In the genomic region with DNA sequence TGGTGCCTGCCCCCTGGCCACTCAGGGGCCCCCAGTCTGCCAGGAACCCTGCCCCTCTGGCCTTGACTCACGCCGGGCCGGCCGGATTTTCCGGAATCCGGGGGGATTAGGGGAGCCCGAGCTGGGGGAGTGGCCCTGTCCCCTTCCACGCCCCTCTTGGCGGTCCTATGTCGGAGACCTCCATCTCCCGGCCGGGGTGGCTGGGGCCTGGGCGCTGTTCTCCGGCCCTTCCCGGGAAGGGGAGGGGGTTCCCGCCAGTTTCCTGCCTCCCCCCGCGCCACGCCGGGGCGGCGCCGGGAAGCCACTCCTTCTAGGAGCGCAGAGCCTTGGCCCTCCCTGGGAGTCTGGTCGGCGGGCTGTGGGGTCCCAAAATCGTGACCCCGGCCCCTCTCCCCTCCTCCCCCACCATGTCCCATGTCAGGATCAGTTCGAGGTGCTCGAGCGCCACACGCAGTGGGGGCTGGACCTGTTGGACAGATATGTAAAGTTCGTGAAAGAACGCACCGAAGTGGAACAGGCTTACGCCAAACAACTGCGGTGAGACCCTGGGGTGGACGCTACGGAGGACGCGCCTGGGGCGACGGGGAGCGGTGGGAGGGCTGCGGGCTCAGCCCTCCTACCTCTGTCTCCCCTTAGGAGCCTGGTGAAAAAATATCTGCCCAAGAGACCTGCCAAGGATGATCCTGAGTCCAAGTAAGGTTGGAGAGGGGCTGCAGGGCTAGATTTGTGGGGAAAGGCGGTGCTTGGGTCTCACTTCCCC, we compare ENCODE assay signal across 1 cellular context.
A peak's percentile ranks its signal among the peaks of the same experiment; 100 is the strongest.
TF ChIP-seq lines count a peak whose summit lies in the region.

No MANE protein-coding gene starts in this region.

TF ChIP-seq in HepG2, 621 proteins besides CTCF, POLR2A, EP300 and RAD21 (continued from another document and continues in another):
- TF ChIP-seq KDM2A (CRISPR knock-in tag; IDR thresholded peaks at IDR 0.05; ENCODE audit: borderline replicate concordance, low read depth) (peak; percentile 39; the same call in 1 of the 2 replicates), HNRNPUL1 (IDR thresholded peaks at IDR 0.05; ENCODE audit: low read depth, low read length) (no peak), ZNF282 (IDR thresholded peaks at IDR 0.05; ENCODE audit: partially characterized antibody) (no peak), NRL (CRISPR knock-in tag; IDR thresholded peaks at IDR 0.05; ENCODE audit: borderline replicate concordance) (0 out of 2 replicates have a peak, but pooled peaks have one; percentile 27), ZNF260 (CRISPR knock-in tag; IDR thresholded peaks at IDR 0.05; ENCODE audit: borderline replicate concordance, low read depth) (no peak), ZNF18 (CRISPR knock-in tag; IDR thresholded peaks at IDR 0.05; ENCODE audit: insufficient replicate concordance) (peak; percentile 58), HOXA9 (CRISPR knock-in tag; IDR thresholded peaks at IDR 0.05; ENCODE audit: borderline replicate concordance) (no peak), TOE1 (CRISPR knock-in tag; IDR thresholded peaks at IDR 0.05) (no peak), YY1 (IDR thresholded peaks at IDR 0.05; ENCODE audit: insufficient read depth, insufficient replicate concordance, low read depth, low read length) (peak; percentile 22), PRDM10 (CRISPR knock-in tag; IDR thresholded peaks at IDR 0.05; ENCODE audit: low read depth) (peak; percentile 72; the same call in 1 of the 2 replicates), MAFK (conservative IDR thresholded peaks at IDR 0.05 in 1 of 2, IDR thresholded peaks at IDR 0.05 in 1 of 2; ENCODE audit: low read length in 2 of 2) (no peak), ZNF10 (CRISPR knock-in tag; IDR thresholded peaks at IDR 0.05; ENCODE audit: borderline replicate concordance, low read depth) (no peak), ZNF784 (CRISPR knock-in tag; IDR thresholded peaks at IDR 0.05; ENCODE audit: borderline replicate concordance) (no peak), PHF21A (CRISPR knock-in tag; IDR thresholded peaks at IDR 0.05) (0 out of 2 replicates have a peak, but pooled peaks have one; percentile 56), ZNF878 (CRISPR knock-in tag; IDR thresholded peaks at IDR 0.05) (no peak), CENPBD1 (CRISPR knock-in tag; IDR thresholded peaks at IDR 0.05; ENCODE audit: borderline replicate concordance, low read depth) (no peak), ZNF331 (CRISPR knock-in tag; IDR thresholded peaks at IDR 0.05) (0 out of 2 replicates have a peak, but pooled peaks have one; percentile 10), ZMYM2 (CRISPR knock-in tag; IDR thresholded peaks at IDR 0.05) (no peak), ZNF292 (CRISPR knock-in tag; IDR thresholded peaks at IDR 0.05; ENCODE audit: borderline replicate concordance, low read depth) (no peak), NKX3-1 (CRISPR knock-in tag; IDR thresholded peaks at IDR 0.05) (no peak), SRF (IDR thresholded peaks at IDR 0.05; ENCODE audit: low read depth, low read length) (no peak), FOXA3 (CRISPR knock-in tag; IDR thresholded peaks at IDR 0.05) (0 out of 2 replicates have a peak, but pooled peaks have one; percentile 8), THYN1 (CRISPR knock-in tag; IDR thresholded peaks at IDR 0.05; ENCODE audit: borderline replicate concordance, low read depth) (0 out of 2 replicates have a peak, but pooled peaks have one; percentile 34), GABPB1 (CRISPR knock-in tag; IDR thresholded peaks at IDR 0.05) (peak; percentile 75), ZNF556 (CRISPR knock-in tag; IDR thresholded peaks at IDR 0.05; ENCODE audit: borderline replicate concordance) (no peak), ZNF703 (CRISPR knock-in tag; IDR thresholded peaks at IDR 0.05; ENCODE audit: borderline replicate concordance) (0 out of 2 replicates have a peak, but pooled peaks have one; percentile 28), CAMTA2 (CRISPR knock-in tag; IDR thresholded peaks at IDR 0.05; ENCODE audit: borderline replicate concordance) (no peak), ZBTB38 (CRISPR knock-in tag; IDR thresholded peaks at IDR 0.05) (no peak), FOXO1 (CRISPR knock-in tag; IDR thresholded peaks at IDR 0.05) (0 out of 2 replicates have a peak, but pooled peaks have one; percentile 16), SALL2 (CRISPR knock-in tag; IDR thresholded peaks at IDR 0.05) (no peak), TCF12 (IDR thresholded peaks at IDR 0.05) (no peak), TCF12 (CRISPR knock-in tag; IDR thresholded peaks at IDR 0.05) (no peak), ZNF20 (CRISPR knock-in tag; IDR thresholded peaks at IDR 0.05) (no peak), RARG (CRISPR knock-in tag; IDR thresholded peaks at IDR 0.05; ENCODE audit: low read depth) (no peak), SATB2 (CRISPR knock-in tag; IDR thresholded peaks at IDR 0.05) (no peak), ZBTB7B (CRISPR knock-in tag; IDR thresholded peaks at IDR 0.05) (peak; percentile 67)
- TF ChIP-seq, protein P1, sequence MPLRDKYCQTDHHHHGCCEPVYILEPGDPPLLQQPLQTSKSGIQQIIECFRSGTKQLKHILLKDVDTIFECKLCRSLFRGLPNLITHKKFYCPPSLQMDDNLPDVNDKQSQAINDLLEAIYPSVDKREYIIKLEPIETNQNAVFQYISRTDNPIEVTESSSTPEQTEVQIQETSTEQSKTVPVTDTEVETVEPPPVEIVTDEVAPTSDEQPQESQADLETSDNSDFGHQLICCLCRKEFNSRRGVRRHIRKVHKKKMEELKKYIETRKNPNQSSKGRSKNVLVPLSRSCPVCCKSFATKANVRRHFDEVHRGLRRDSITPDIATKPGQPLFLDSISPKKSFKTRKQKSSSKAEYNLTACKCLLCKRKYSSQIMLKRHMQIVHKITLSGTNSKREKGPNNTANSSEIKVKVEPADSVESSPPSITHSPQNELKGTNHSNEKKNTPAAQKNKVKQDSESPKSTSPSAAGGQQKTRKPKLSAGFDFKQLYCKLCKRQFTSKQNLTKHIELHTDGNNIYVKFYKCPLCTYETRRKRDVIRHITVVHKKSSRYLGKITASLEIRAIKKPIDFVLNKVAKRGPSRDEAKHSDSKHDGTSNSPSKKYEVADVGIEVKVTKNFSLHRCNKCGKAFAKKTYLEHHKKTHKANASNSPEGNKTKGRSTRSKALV (CRISPR knock-in tag; IDR thresholded peaks at IDR 0.05), result no peak
- TF ChIP-seq, protein P2, sequence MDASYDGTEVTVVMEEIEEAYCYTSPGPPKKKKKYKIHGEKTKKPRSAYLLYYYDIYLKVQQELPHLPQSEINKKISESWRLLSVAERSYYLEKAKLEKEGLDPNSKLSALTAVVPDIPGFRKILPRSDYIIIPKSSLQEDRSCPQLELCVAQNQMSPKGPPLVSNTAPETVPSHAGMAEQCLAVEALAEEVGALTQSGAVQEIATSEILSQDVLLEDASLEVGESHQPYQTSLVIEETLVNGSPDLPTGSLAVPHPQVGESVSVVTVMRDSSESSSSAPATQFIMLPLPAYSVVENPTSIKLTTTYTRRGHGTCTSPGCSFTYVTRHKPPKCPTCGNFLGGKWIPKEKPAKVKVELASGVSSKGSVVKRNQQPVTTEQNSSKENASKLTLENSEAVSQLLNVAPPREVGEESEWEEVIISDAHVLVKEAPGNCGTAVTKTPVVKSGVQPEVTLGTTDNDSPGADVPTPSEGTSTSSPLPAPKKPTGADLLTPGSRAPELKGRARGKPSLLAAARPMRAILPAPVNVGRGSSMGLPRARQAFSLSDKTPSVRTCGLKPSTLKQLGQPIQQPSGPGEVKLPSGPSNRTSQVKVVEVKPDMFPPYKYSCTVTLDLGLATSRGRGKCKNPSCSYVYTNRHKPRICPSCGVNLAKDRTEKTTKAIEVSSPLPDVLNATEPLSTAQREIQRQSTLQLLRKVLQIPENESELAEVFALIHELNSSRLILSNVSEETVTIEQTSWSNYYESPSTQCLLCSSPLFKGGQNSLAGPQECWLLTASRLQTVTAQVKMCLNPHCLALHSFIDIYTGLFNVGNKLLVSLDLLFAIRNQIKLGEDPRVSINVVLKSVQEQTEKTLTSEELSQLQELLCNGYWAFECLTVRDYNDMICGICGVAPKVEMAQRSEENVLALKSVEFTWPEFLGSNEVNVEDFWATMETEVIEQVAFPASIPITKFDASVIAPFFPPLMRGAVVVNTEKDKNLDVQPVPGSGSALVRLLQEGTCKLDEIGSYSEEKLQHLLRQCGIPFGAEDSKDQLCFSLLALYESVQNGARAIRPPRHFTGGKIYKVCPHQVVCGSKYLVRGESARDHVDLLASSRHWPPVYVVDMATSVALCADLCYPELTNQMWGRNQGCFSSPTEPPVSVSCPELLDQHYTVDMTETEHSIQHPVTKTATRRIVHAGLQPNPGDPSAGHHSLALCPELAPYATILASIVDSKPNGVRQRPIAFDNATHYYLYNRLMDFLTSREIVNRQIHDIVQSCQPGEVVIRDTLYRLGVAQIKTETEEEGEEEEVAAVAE (CRISPR knock-in tag; IDR thresholded peaks at IDR 0.05; ENCODE audit: borderline replicate concordance), result no peak
- TF ChIP-seq, protein P3, sequence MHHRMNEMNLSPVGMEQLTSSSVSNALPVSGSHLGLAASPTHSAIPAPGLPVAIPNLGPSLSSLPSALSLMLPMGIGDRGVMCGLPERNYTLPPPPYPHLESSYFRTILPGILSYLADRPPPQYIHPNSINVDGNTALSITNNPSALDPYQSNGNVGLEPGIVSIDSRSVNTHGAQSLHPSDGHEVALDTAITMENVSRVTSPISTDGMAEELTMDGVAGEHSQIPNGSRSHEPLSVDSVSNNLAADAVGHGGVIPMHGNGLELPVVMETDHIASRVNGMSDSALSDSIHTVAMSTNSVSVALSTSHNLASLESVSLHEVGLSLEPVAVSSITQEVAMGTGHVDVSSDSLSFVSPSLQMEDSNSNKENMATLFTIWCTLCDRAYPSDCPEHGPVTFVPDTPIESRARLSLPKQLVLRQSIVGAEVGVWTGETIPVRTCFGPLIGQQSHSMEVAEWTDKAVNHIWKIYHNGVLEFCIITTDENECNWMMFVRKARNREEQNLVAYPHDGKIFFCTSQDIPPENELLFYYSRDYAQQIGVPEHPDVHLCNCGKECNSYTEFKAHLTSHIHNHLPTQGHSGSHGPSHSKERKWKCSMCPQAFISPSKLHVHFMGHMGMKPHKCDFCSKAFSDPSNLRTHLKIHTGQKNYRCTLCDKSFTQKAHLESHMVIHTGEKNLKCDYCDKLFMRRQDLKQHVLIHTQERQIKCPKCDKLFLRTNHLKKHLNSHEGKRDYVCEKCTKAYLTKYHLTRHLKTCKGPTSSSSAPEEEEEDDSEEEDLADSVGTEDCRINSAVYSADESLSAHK (CRISPR knock-in tag; IDR thresholded peaks at IDR 0.05; ENCODE audit: borderline replicate concordance), result no peak
- TF ChIP-seq, protein P4, sequence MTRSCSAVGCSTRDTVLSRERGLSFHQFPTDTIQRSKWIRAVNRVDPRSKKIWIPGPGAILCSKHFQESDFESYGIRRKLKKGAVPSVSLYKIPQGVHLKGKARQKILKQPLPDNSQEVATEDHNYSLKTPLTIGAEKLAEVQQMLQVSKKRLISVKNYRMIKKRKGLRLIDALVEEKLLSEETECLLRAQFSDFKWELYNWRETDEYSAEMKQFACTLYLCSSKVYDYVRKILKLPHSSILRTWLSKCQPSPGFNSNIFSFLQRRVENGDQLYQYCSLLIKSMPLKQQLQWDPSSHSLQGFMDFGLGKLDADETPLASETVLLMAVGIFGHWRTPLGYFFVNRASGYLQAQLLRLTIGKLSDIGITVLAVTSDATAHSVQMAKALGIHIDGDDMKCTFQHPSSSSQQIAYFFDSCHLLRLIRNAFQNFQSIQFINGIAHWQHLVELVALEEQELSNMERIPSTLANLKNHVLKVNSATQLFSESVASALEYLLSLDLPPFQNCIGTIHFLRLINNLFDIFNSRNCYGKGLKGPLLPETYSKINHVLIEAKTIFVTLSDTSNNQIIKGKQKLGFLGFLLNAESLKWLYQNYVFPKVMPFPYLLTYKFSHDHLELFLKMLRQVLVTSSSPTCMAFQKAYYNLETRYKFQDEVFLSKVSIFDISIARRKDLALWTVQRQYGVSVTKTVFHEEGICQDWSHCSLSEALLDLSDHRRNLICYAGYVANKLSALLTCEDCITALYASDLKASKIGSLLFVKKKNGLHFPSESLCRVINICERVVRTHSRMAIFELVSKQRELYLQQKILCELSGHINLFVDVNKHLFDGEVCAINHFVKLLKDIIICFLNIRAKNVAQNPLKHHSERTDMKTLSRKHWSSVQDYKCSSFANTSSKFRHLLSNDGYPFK (CRISPR knock-in tag; IDR thresholded peaks at IDR 0.05; ENCODE audit: borderline replicate concordance), result no peak
